Comparison of ENCODE assay signal across 30 cellular contexts in genomic region chr17:48389903-48390302, GRCh38. TPM values are rescaled to one million over a fixed set of nuclear protein-coding genes. Genes with fewer than 3 reads are reported as not detected.
"Had no signal": no experiment of that assay in that cellular context is flagged by ENCODE, and none has a peak within 500 bp of the region (broad histone marks: within the 10 kb centered on the region; RNA-seq: fewer than 3 reads in every experiment).

No MANE protein-coding gene starts in this region.

- H3K4me3 ChIP-seq: ovary, right lobe of liver, skin epidermis, upper lobe of right lung had no signal

- ATAC-seq: activated naive CD4-positive, alpha-beta T cell treated with anti-CD3 and anti-CD28 coated beads, Interleukin-2, amount 50 U/mL, for 72 hours; effector memory CD8-positive, alpha-beta T cell; left colon; right lobe of liver; upper lobe of right lung had no signal

- H3K9me3 Mint-ChIP-seq: activated B cell treated with CpG ODN at 0.5 μM for 24 hours; activated naive CD4-positive, alpha-beta T cell treated with anti-CD3 and anti-CD28 coated beads, Interleukin-2, amount 50 U/mL, for 72 hours; activated T-cell treated with anti-CD3 and anti-CD28 coated beads, Interleukin-2, amount 50 U/mL, for 24 hours; effector memory CD8-positive, alpha-beta T cell; stimulated activated naive CD8-positive, alpha-beta T cell treated with anti-CD3 and anti-CD28 coated beads, Interleukin-15, Interleukin-2, amounts not matched to agents 100 ng/mL and 50 ng/mL, for 24 hours had no signal

- H3K27ac Mint-ChIP-seq: activated B cell treated with CpG ODN at 0.5 μM for 24 hours; effector memory CD8-positive, alpha-beta T cell; progenitor cell of endocrine pancreas; stimulated activated naive CD8-positive, alpha-beta T cell treated with anti-CD3 and anti-CD28 coated beads, Interleukin-15, Interleukin-2, amounts not matched to agents 100 ng/mL and 50 ng/mL, for 24 hours had no signal

- H3K27ac ChIP-seq: brain microvascular endothelial cell, ovary, right lobe of liver, skin epidermis, upper lobe of right lung had no signal

- H3K36me3 ChIP-seq: brain microvascular endothelial cell, ovary, right lobe of liver, upper lobe of right lung had no signal

- H3K4me3 Mint-ChIP-seq: activated B cell treated with CpG ODN at 0.5 μM for 24 hours; activated T-cell treated with anti-CD3 and anti-CD28 coated beads, Interleukin-2, amount 50 U/mL, for 24 hours; effector memory CD8-positive, alpha-beta T cell; stimulated activated naive CD8-positive, alpha-beta T cell treated with anti-CD3 and anti-CD28 coated beads, Interleukin-15, Interleukin-2, amounts not matched to agents 100 ng/mL and 50 ng/mL, for 24 hours had no signal

- H3K27me3 ChIP-seq: ovary had no signal

- DNase-seq: activated B cell treated with CpG ODN at 0.5 μM for 24 hours; activated CD4-positive, alpha-beta T cell treated with anti-CD3 and anti-CD28 coated beads, Interleukin-2, amount 50 U/mL, for 4 hours; activated CD8-positive, alpha-beta memory T cell treated with anti-CD3 and anti-CD28 coated beads, Interleukin-2, amount 50 U/mL, for 48 hours; activated gamma-delta T cell treated with Interleukin-2 at 50 U/mL for 16 hours; activated T-cell treated with anti-CD3 and anti-CD28 coated beads, Interleukin-2, amount 50 U/mL, for 24 hours; amniotic stem cell; brain microvascular endothelial cell; cortex of kidney; effector memory CD8-positive, alpha-beta T cell; erythroblast; foreskin fibroblast; head of caudate nucleus; hippocampal formation; kidney; left colon; mammary epithelial cell; ovary; right lobe of liver; stimulated activated CD4-positive, alpha-beta T cell treated with anti-CD3 and anti-CD28 coated beads, Interleukin-12 subunit alpha, Interleukin-12 subunit beta, amount 100 ng/mL, for 4 hours; stimulated activated CD4-positive, alpha-beta T cell treated with anti-CD3 and anti-CD28 coated beads, Interleukin-4, amount 100 ng/mL, for 1 hour; substantia nigra; upper lobe of right lung had no signal

- H3K27me3 Mint-ChIP-seq: activated B cell treated with CpG ODN at 0.5 μM for 24 hours; activated T-cell treated with anti-CD3 and anti-CD28 coated beads, Interleukin-2, amount 50 U/mL, for 24 hours; effector memory CD8-positive, alpha-beta T cell; stimulated activated naive CD8-positive, alpha-beta T cell treated with anti-CD3 and anti-CD28 coated beads, Interleukin-15, Interleukin-2, amounts not matched to agents 100 ng/mL and 50 ng/mL, for 24 hours had no signal

- H3K4me1 ChIP-seq: right lobe of liver, upper lobe of right lung had no signal

- H3K9me3 ChIP-seq: ovary, right lobe of liver, upper lobe of right lung had no signal

RNA-seq across cellular contexts. Expression of gene SKAP1, which starts 40.1 kb away (rescaled TPM):
- total RNA-seq: astrocyte, cardiac septum, chondrocyte, fibroblast of lung, mammary epithelial cell had no signal
- polyA plus RNA-seq: fibroblast of lung had no signal
